In the genomic region with DNA sequence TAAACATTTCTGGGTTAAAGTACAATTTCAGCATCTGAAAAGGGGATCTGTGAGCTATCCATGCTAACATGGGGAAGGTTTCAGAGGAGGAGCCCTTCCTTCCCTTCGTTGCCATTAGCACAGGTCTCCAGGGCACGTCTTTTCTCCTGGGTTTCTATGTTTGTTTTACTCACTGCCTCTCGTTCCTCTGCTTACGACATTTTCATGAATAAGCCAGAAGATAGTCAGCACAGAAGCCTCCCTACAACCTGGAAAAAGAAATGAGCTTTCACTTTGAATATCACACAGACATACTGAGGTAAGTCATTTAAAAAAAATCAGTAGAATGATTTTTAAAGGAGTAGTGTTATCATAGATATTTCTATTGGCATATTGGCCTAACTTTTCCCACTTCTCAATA, we compare ENCODE assay signal across 14 cellular contexts.
A peak's percentile ranks its signal among the peaks of the same experiment; 100 is the strongest.
DNase-seq lines count a peak whose midpoint lies in the region; ATAC-seq, FAIRE-seq and TF ChIP-seq lines count a peak whose summit lies in the region.
"Had no signal": no experiment of that assay in that cellular context is flagged by ENCODE, and none has a peak within 500 bp of the region (broad histone marks: within the 10 kb centered on the region; RNA-seq: fewer than 3 reads in every experiment).

No MANE protein-coding gene starts in this region.

- CTCF ChIA-PET in RWPE1 (lab: Yijun Ruan, JAX): interaction anchor here (0.6 kb wide), 1 partner anchor 628 kb away, joined by 4 read pairs; no protein-coding TSS in a partner anchor

- ATAC-seq in HG03139 (IDR thresholded peaks at IDR 0.05; ENCODE audit: unreplicated experiment): no peak
- ATAC-seq: natural killer cell treated with Interleukin-12 subunit alpha and Interleukin-12 subunit beta and Interleukin-15 and Interleukin-18, amount 100 ng/mL, for 72 hours had no signal

- no peak for TF ChIP-seq CTCF in RWPE1 (conservative IDR thresholded peaks at IDR 0.05; ENCODE audit: low read depth)

- H3K27ac ChIP-seq in RWPE1: no peak overlapping the region
- H3K27ac ChIP-seq: C4-2B had no signal

- peak; percentile 35 for DNase-seq in EL
- DNase-seq in HS-5 (ENCODE audit: low read depth): peak; percentile 30
- peak; percentile 10 for DNase-seq in RWPE1 (ENCODE audit: low spot score)
- peak; percentile 83 for DNase-seq in iris pigment epithelial cell (ENCODE audit: low read depth)
- no peak for DNase-seq in urothelium cell line (ENCODE audit: low spot score)
- DNase-seq in amygdala (lab: John Stamatoyannopoulos, UW): no peak
- DNase-seq in AG08396 (ENCODE audit: low spot score): no peak
- DNase-seq: activated CD4-positive, alpha-beta T cell treated with anti-CD3 and anti-CD28 coated beads, Interleukin-2, amount 50 U/mL, for 4 hours; immature natural killer cell; NCI-H1694 had no signal

- POLR2A ChIA-PET in RWPE1 (lab: Yijun Ruan, JAX; ENCODE audit: low non-redundant PET): no interaction called here

- no peak for FAIRE-seq in urothelium cell line (lab: Jason Lieb, UNC)
- FAIRE-seq: endometrium had no signal

Comparison
In these comparisons a context has a peak if more than half of its experiments do, and no peak if none do; other contexts are left out.
1. DNase-seq: peak in EL (single experiment), HS-5 (single experiment), RWPE1 (single experiment) and iris pigment epithelial cell (single experiment); none in urothelium cell line (single experiment), amygdala (0 of 56) and AG08396 (single experiment).